In the genomic region with DNA sequence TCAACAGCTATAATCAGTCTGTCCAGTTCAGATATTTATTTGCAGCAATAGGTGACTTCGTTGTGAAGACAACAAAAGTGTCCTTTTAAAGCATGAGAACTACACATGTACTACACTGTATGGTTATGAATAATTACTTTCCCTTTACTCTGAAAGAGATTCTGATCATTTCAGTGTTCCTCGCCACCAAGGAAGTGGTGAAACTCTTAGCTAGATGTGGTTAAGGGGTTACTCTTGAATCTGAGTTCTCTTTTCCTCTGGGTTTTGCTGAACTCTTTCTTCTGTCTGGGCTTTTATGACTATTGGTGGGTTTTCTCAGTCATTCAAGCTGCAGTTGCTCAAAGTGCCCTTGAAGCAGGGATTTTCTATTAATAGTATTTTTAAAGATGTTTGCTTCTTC, we compare ENCODE assay signal across 8 cellular contexts.
A peak's percentile ranks its signal among the peaks of the same experiment; 100 is the strongest.
DNase-seq lines count a peak whose midpoint lies in the region; ATAC-seq, FAIRE-seq and TF ChIP-seq lines count a peak whose summit lies in the region.

No MANE protein-coding gene starts in this region.

- no peak overlapping the region for H3K9ac ChIP-seq in H9 (ENCODE audit: extremely low read depth, insufficient read length, low read length)

- peaks cover 25% of the 10 kb centered on the region for H3K4me1 Mint-ChIP-seq in activated CD4-positive, alpha-beta memory T cell treated with anti-CD3 and anti-CD28 coated beads, Interleukin-2, amount 10 ng/mL, durations not matched to agents 7 days and 5 days
- H3K4me1 Mint-ChIP-seq in endothelial cell (ENCODE audit: unreplicated experiment) (no peaks in the 10 kb centered on the region), H9 (no peaks in the 10 kb centered on the region)

- H2BK20ac ChIP-seq in H9 (ENCODE audit: low read depth, low read length, poor library complexity, severe bottlenecking), result no peak overlapping the region

- H3K27ac ChIP-seq in H9 (ENCODE audit: insufficient read length, low read depth, low read length) (no peak overlapping the region), suprapubic skin (no peak overlapping the region)

- H3K27ac Mint-ChIP-seq in activated CD4-positive, alpha-beta memory T cell treated with anti-CD3 and anti-CD28 coated beads, Interleukin-2, amount 10 ng/mL, durations not matched to agents 7 days and 5 days, result peak overlapping the region; percentile 22
- H3K27ac Mint-ChIP-seq in endothelial cell (ENCODE audit: unreplicated experiment) (no peak overlapping the region), H9 (no peak overlapping the region)

- no peak overlapping the region for H3K14ac ChIP-seq in H9 (ENCODE audit: insufficient read depth, low read length)

- H3K23ac ChIP-seq in H9 (ENCODE audit: insufficient read length, low read depth, low read length), result no peak overlapping the region

- no peaks in the 10 kb centered on the region for H3K23me2 ChIP-seq in H9 (ENCODE audit: insufficient read length, low read depth, low read length, poor library complexity, severe bottlenecking)

- CTCF ChIA-PET in activated CD4-positive, alpha-beta memory T cell treated with anti-CD3 and anti-CD28 coated beads, Interleukin-2, amount 10 ng/mL, durations not matched to agents 7 days and 5 days (lab: Charles Lee), result no interaction called here

- no peak overlapping the region for H3T11ph ChIP-seq in H9 (ENCODE audit: low read length)

- FAIRE-seq in GM12891 (lab: Jason Lieb, UNC), result peak; percentile 60

- H3K9me3 ChIP-seq in H9 (ENCODE audit: control insufficient read depth, low read depth, low read length), result no peaks in the 10 kb centered on the region
- H3K9me3 ChIP-seq in suprapubic skin, result no peaks in the 10 kb centered on the region

- no peaks in the 10 kb centered on the region for H3K79me1 ChIP-seq in H9 (ENCODE audit: insufficient read depth, low read depth, low read length, poor library complexity, severe bottlenecking)

- no peak for TF ChIP-seq EP300 in suprapubic skin (IDR thresholded peaks at IDR 0.05)

- H3K9me3 Mint-ChIP-seq in activated CD4-positive, alpha-beta memory T cell treated with anti-CD3 and anti-CD28 coated beads, Interleukin-2, amount 10 ng/mL, durations not matched to agents 7 days and 5 days, result peaks cover 6% of the 10 kb centered on the region
- H3K9me3 Mint-ChIP-seq in endothelial cell (ENCODE audit: unreplicated experiment) (no peaks in the 10 kb centered on the region), H9 (no peaks in the 10 kb centered on the region)

- no peaks in the 10 kb centered on the region for H4K20me1 ChIP-seq in H9 (ENCODE audit: control insufficient read depth, insufficient read depth, insufficient read length)

- no peak overlapping the region for H3K18ac ChIP-seq in H9 (ENCODE audit: insufficient read length, low read depth, low read length)

- no peaks in the 10 kb centered on the region for H3K79me2 ChIP-seq in H9 (ENCODE audit: insufficient read depth, low read length)

- H3K4me2 ChIP-seq in H9 (ENCODE audit: insufficient read depth, insufficient read length, low read length), result no peak overlapping the region

- ATAC-seq in GM19438 (IDR thresholded peaks at IDR 0.05; ENCODE audit: low read depth, unreplicated experiment), result peak; percentile 97
- ATAC-seq in HG03108 (IDR thresholded peaks at IDR 0.05; ENCODE audit: unreplicated experiment), result peak; percentile 99

- no peak overlapping the region for H3K4me3 ChIP-seq in suprapubic skin

- no peak overlapping the region for H2BK12ac ChIP-seq in H9 (ENCODE audit: insufficient read length, low read depth, low read length)

- peaks cover 57% of the 10 kb centered on the region for H3K27me3 Mint-ChIP-seq in activated CD4-positive, alpha-beta memory T cell treated with anti-CD3 and anti-CD28 coated beads, Interleukin-2, amount 10 ng/mL, durations not matched to agents 7 days and 5 days
- no peaks in the 10 kb centered on the region for H3K27me3 Mint-ChIP-seq in endothelial cell (ENCODE audit: unreplicated experiment)
- peaks cover 1% of the 10 kb centered on the region for H3K27me3 Mint-ChIP-seq in H9 (ENCODE audit: low read depth)

- peaks cover 3% of the 10 kb centered on the region for H3K36me3 Mint-ChIP-seq in activated CD4-positive, alpha-beta memory T cell treated with anti-CD3 and anti-CD28 coated beads, Interleukin-2, amount 10 ng/mL, durations not matched to agents 7 days and 5 days (ENCODE audit: low read depth)
- H3K36me3 Mint-ChIP-seq in endothelial cell (ENCODE audit: low read depth, unreplicated experiment) (no peaks in the 10 kb centered on the region), H9 (ENCODE audit: insufficient read depth in 1 of 3, low read depth in 3 of 3) (no peaks in the 10 kb centered on the region)

- H2BK15ac ChIP-seq in H9 (ENCODE audit: low read depth, low read length), result no peak overlapping the region

- no peak overlapping the region for H2AK5ac ChIP-seq in H9 (ENCODE audit: insufficient read length, low read length)

- H4K5ac ChIP-seq in H9 (ENCODE audit: insufficient read length, low read depth, low read length), result no peak overlapping the region

- H3K4me1 ChIP-seq in H9 (ENCODE audit: insufficient read depth, low read length) (no peaks in the 10 kb centered on the region), suprapubic skin (no peaks in the 10 kb centered on the region)

- no peaks in the 10 kb centered on the region for H3K36me3 ChIP-seq in suprapubic skin

- H3K27me3 ChIP-seq in H9 (ENCODE audit: insufficient read depth, low read length), result no peaks in the 10 kb centered on the region
- H3K27me3 ChIP-seq in suprapubic skin, result no peaks in the 10 kb centered on the region

- H2AFZ ChIP-seq in H9 (ENCODE audit: low read length), result no peak overlapping the region

- peak overlapping the region; percentile 34 for H3K4me3 Mint-ChIP-seq in activated CD4-positive, alpha-beta memory T cell treated with anti-CD3 and anti-CD28 coated beads, Interleukin-2, amount 10 ng/mL, durations not matched to agents 7 days and 5 days
- no peak overlapping the region for H3K4me3 Mint-ChIP-seq in endothelial cell (ENCODE audit: unreplicated experiment)
- no peak overlapping the region for H3K4me3 Mint-ChIP-seq in H9

- no peak overlapping the region for H4K8ac ChIP-seq in H9 (replicated peaks; ENCODE audit: insufficient read length, low read depth, low read length)

- H3K56ac ChIP-seq in H9 (ENCODE audit: insufficient read length, low read depth, low read length), result no peak overlapping the region

- H4K91ac ChIP-seq in H9 (ENCODE audit: insufficient read length, low read depth, low read length), result no peak overlapping the region

- H3K4ac ChIP-seq in H9 (ENCODE audit: low read depth, low read length), result no peak overlapping the region

- H2BK120ac ChIP-seq in H9 (ENCODE audit: low read depth, low read length, poor library complexity, severe bottlenecking), result no peak overlapping the region

- POLR2A ChIA-PET in activated CD4-positive, alpha-beta memory T cell treated with anti-CD3 and anti-CD28 coated beads, Interleukin-2, amount 10 ng/mL, durations not matched to agents 7 days and 5 days (lab: Charles Lee), result interaction anchor here (1.2 kb wide), 1 partner anchor 8 kb away, joined by 3 read pairs; no protein-coding TSS in a partner anchor

- no peak overlapping the region for H2BK5ac ChIP-seq in H9 (ENCODE audit: insufficient read length, low read length)

- TF ChIP-seq CTCF in endothelial cell (IDR thresholded peaks at IDR 0.05; ENCODE audit: unreplicated experiment) (no peak), H9 (conservative IDR thresholded peaks at IDR 0.05) (no peak), suprapubic skin (IDR thresholded peaks at IDR 0.05) (no peak)

- DNase-seq in GM12891 (ENCODE audit: insufficient read length, low spot score) (peak; percentile 10), endothelial cell (ENCODE audit: low spot score) (no peak), H9 (no peak), suprapubic skin (ENCODE audit: low spot score in 2 of 2) (no peak), COLO829 (ENCODE audit: low spot score) (no peak)
- peak; percentile 19 for DNase-seq in activated CD4-positive, alpha-beta memory T cell treated with anti-CD3 and anti-CD28 coated beads, Interleukin-2, amount 10 ng/mL, durations not matched to agents 7 days and 5 days

- TF ChIP-seq POLR2A in GM12891 (IDR thresholded peaks at IDR 0.05; ENCODE audit: low read depth, low read length) (no peak), suprapubic skin (IDR thresholded peaks at IDR 0.05) (no peak)

- no CpG with 5 or more reads among the region's 2 CpGs for WGBS in H9 (ENCODE audit: extremely low coverage, insufficient read length, low lambda C conversion rate)
- 63% methylated on average over 2 of the region's 2 CpGs for WGBS in suprapubic skin

TF ChIP-seq in GM12891, 5 proteins besides CTCF, POLR2A, EP300 and RAD21:
- TF ChIP-seq PAX5 (IDR thresholded peaks at IDR 0.05; ENCODE audit: insufficient read depth, low read length, severe bottlenecking), result no peak
- peak; percentile 74 for TF ChIP-seq SPI1 (IDR thresholded peaks at IDR 0.05; ENCODE audit: low read depth, low read length)

Comparison
In these comparisons a context has a peak if more than half of its experiments do, and no peak if none do; other contexts are left out.
1. DNase-seq: peak in GM12891 (single experiment) and activated CD4-positive, alpha-beta memory T cell treated with anti-CD3 and anti-CD28 coated beads, Interleukin-2, amount 10 ng/mL, durations not matched to agents 7 days and 5 days (single experiment); none in endothelial cell (single experiment), H9 (single experiment), suprapubic skin (0 of 2) and COLO829 (single experiment).